ENCODE assay signal across 13 cellular contexts in genomic region chr7:40850017-40850416, GRCh38.
"Had no signal": no experiment of that assay in that cellular context is flagged by ENCODE, and none has a peak within 500 bp of the region (broad histone marks: within the 10 kb centered on the region; RNA-seq: fewer than 3 reads in every experiment).

No MANE protein-coding gene starts in this region.

- H3K9me3 ChIP-seq: esophagus muscularis mucosa, gastroesophageal sphincter, testis had no signal

- H3K4me1 Mint-ChIP-seq: stimulated activated naive CD8-positive, alpha-beta T cell treated with anti-CD3 and anti-CD28 coated beads, Interleukin-15, amount 100 ng/mL, for 72 hours had no signal

- H3K36me3 Mint-ChIP-seq: activated CD4-positive, alpha-beta memory T cell treated with anti-CD3 and anti-CD28 coated beads for 36 hours; activated naive CD4-positive, alpha-beta T cell treated with anti-CD3 and anti-CD28 coated beads, Interleukin-2, amount 50 U/mL, for 72 hours had no signal

- H3K4me3 Mint-ChIP-seq: activated CD4-positive, alpha-beta memory T cell treated with anti-CD3 and anti-CD28 coated beads for 36 hours; activated T-cell treated with anti-CD3 and anti-CD28 coated beads, Interleukin-2, amount 50 U/mL, for 4 hours; stimulated activated naive CD8-positive, alpha-beta T cell treated with anti-CD3 and anti-CD28 coated beads, Interleukin-15, amount 100 ng/mL, for 72 hours had no signal

- H3K27ac Mint-ChIP-seq: activated CD4-positive, alpha-beta memory T cell treated with anti-CD3 and anti-CD28 coated beads for 36 hours; activated naive CD4-positive, alpha-beta T cell treated with anti-CD3 and anti-CD28 coated beads, Interleukin-2, amount 50 U/mL, for 72 hours had no signal

- H3K27ac ChIP-seq: cardiac muscle cell, esophagus muscularis mucosa, gastroesophageal sphincter, testis had no signal

- H3K4me1 ChIP-seq: testis had no signal

- H3K4me3 ChIP-seq: cardiac muscle cell, esophagus muscularis mucosa, gastroesophageal sphincter, testis had no signal

- H3K36me3 ChIP-seq: cardiac muscle cell, esophagus muscularis mucosa, gastroesophageal sphincter had no signal

- DNase-seq: activated CD4-positive, alpha-beta memory T cell treated with anti-CD3 and anti-CD28 coated beads for 36 hours; activated CD4-positive, alpha-beta T cell treated with anti-CD3 and anti-CD28 coated beads for 1 hour; activated effector memory CD4-positive, alpha-beta T cell treated with anti-CD3 and anti-CD28 coated beads, Interleukin-2, amount 50 U/mL, for 16 hours; activated T-cell treated with anti-CD3 and anti-CD28 coated beads, Interleukin-2, amount 50 U/mL, for 4 hours; left ventricle myocardium superior; retina; stimulated activated CD4-positive, alpha-beta T cell treated with anti-CD3 and anti-CD28 coated beads, Interleukin-4, amount 100 ng/mL, for 4 hours; stimulated activated naive CD8-positive, alpha-beta T cell treated with anti-CD3 and anti-CD28 coated beads, Interleukin-15, amount 100 ng/mL, for 72 hours; testis had no signal

- H3K27me3 Mint-ChIP-seq: activated CD4-positive, alpha-beta memory T cell treated with anti-CD3 and anti-CD28 coated beads for 36 hours; stimulated activated naive CD8-positive, alpha-beta T cell treated with anti-CD3 and anti-CD28 coated beads, Interleukin-15, amount 100 ng/mL, for 72 hours had no signal
